In the genomic region with DNA sequence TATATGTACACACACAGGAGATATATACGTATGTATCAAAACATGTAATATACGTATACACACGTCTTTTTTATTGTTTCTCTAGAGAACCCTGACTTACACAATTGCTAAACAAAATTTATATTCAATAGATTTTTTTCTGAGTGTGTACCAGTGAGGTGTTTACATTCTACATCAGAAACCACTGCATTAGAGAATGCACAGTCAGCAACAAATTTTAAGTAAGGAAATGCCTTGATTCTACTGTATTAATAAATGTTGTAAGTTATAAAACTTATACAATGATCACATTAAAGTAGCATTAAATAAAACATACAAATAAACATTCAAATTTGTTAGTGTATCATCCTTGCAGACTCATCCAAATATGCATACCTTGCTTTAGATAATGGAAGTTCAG, we compare ENCODE assay signal across 32 cellular contexts.
"Had no signal": no experiment of that assay in that cellular context is flagged by ENCODE, and none has a peak within 500 bp of the region (broad histone marks: within the 10 kb centered on the region; RNA-seq: fewer than 3 reads in every experiment).

No MANE protein-coding gene starts in this region.

- H3K9me3 ChIP-seq: adrenal gland, body of pancreas had no signal

- FAIRE-seq: astrocyte had no signal

- H3K27me3 ChIP-seq: adrenal gland, body of pancreas, brain microvascular endothelial cell, breast epithelium had no signal

- H3K27ac ChIP-seq: adrenal gland, body of pancreas, brain microvascular endothelial cell, breast epithelium, VCaP had no signal

- H3K36me3 ChIP-seq: adrenal gland, brain microvascular endothelial cell, breast epithelium had no signal

- H3K4me1 ChIP-seq: adrenal gland, body of pancreas, breast epithelium had no signal

- DNase-seq: activated B cell treated with CpG ODN at 0.5 μM for 24 hours; activated CD4-positive, alpha-beta memory T cell treated with anti-CD3 and anti-CD28 coated beads for 36 hours; activated CD4-positive, alpha-beta T cell treated with anti-CD3 and anti-CD28 coated beads for 4 hours; activated CD4-positive, alpha-beta T cell treated with anti-CD3 and anti-CD28 coated beads, Interleukin-2, amount 10 ng/mL, durations not matched to agents 24 days and 14 days; activated CD4-positive, alpha-beta T cell treated with anti-CD3 and anti-CD28 coated beads, Interleukin-2, amount 50 U/mL, for 1 hour; activated CD4-positive, alpha-beta T cell treated with anti-CD3 and anti-CD28 coated beads, Interleukin-2, amount 50 U/mL, for 4 hours; activated CD4-positive, CD25-positive, alpha-beta regulatory T cell treated with anti-CD3 and anti-CD28 coated beads, Interleukin-2, amount 50 U/mL, for 72 hours; activated CD8-positive, alpha-beta memory T cell treated with anti-CD3 and anti-CD28 coated beads, Interleukin-2, amount 50 U/mL, for 4 hours; activated CD8-positive, alpha-beta T cell treated with anti-CD3 and anti-CD28 coated beads for 36 hours; activated effector memory CD4-positive, alpha-beta T cell treated with anti-CD3 and anti-CD28 coated beads, Interleukin-2, amount 50 U/mL, for 16 hours; activated gamma-delta T cell treated with Interleukin-2 at 50 U/mL for 16 hours; activated naive CD4-positive, alpha-beta T cell; activated naive CD4-positive, alpha-beta T cell treated with anti-CD3 and anti-CD28 coated beads for 36 hours; activated naive CD4-positive, alpha-beta T cell treated with anti-CD3 and anti-CD28 coated beads, Interleukin-2, amount 50 U/mL, for 16 hours; activated naive CD8-positive, alpha-beta T cell treated with anti-CD3 and anti-CD28 coated beads for 36 hours; activated T-cell treated with anti-CD3 and anti-CD28 coated beads for 4 hours; activated T-cell treated with anti-CD3 and anti-CD28 coated beads, Interleukin-2, amount 50 U/mL, for 1 hour; activated T-cell treated with anti-CD3 and anti-CD28 coated beads, Interleukin-2, amount 50 U/mL, for 4 hours; activated T-cell treated with anti-CD3 and anti-CD28 coated beads, Interleukin-2, amount 50 U/mL, for 72 hours; adrenal gland; amniotic stem cell; aorta; body of pancreas; brain microvascular endothelial cell; central memory CD4-positive, alpha-beta T cell; T-helper 2 cell; T-helper 9 cell had no signal

- ATAC-seq: activated CD8-positive, alpha-beta T cell treated with anti-CD3 and anti-CD28 coated beads for 36 hours; activated naive CD4-positive, alpha-beta T cell treated with anti-CD3 and anti-CD28 coated beads, Interleukin-2, amount 50 U/mL, for 72 hours; activated T-cell treated with anti-CD3 and anti-CD28 coated beads, Interleukin-2, amount 50 U/mL, for 4 hours; activated T-cell treated with anti-CD3 and anti-CD28 coated beads, Interleukin-2, amount 50 U/mL, for 72 hours; activated T-helper 17 cell treated with anti-CD3 and anti-CD28 coated beads, Interleukin-2, amount 50 U/mL, for 72 hours; body of pancreas had no signal

- H3K4me3 ChIP-seq: adrenal gland, body of pancreas, breast epithelium had no signal
